In genomic region chr15:51267047-51267713, GRCh38 we compare ENCODE assay signal across 9 cellular contexts.
DNase-seq lines count a peak whose midpoint lies in the region; ATAC-seq and TF ChIP-seq lines count a peak whose summit lies in the region.
"Had no signal": no experiment of that assay in that cellular context is flagged by ENCODE, and none has a peak within 500 bp of the region (broad histone marks: within the 10 kb centered on the region; RNA-seq: fewer than 3 reads in every experiment).

No MANE protein-coding gene starts in this region.

- peaks cover 3% of the 10 kb centered on the region; the same call in 1 of the 2 replicates for H3K4me1 ChIP-seq in HUES64 (ENCODE audit: insufficient read depth, low read length)
- peaks cover 11% of the 10 kb centered on the region for H3K4me1 ChIP-seq in stomach smooth muscle (ENCODE audit: control insufficient read depth, insufficient read depth, low read length)

- WGBS in HUES64, result 2% methylated on average over 47 of the region's 47 CpGs

- H3K4me3 ChIP-seq in HUES64 (ENCODE audit: low read length) (peak overlapping the region; percentile 57), choroid plexus epithelial cell (ENCODE audit: low read depth, low read length) (peak overlapping the region; percentile 54), stomach smooth muscle (ENCODE audit: low read length in 2 of 2) (peak overlapping the region; percentile 75 to 77)

- DNase-seq in choroid plexus epithelial cell (ENCODE audit: low read depth) (peak; percentile 4), left kidney (ENCODE audit: low read depth, low spot score) (peak; percentile 52), GM19240 (ENCODE audit: insufficient read length, low spot score) (no peak)
- DNase-seq in stimulated activated naive CD8-positive, alpha-beta T cell treated with anti-CD3 and anti-CD28 coated beads, Interleukin-15, amount 100 ng/mL, for 72 hours, result no peak
- no peak for DNase-seq in activated T-cell treated with anti-CD3 and anti-CD28 coated beads, Interleukin-2, amount 50 U/mL, for 48 hours

- H3K27ac ChIP-seq in HUES64 (ENCODE audit: low read depth, low read length) (no peak overlapping the region), stomach smooth muscle (ENCODE audit: low read length) (no peak overlapping the region)
- H3K27ac ChIP-seq: VCaP had no signal

- ATAC-seq in stimulated activated naive CD8-positive, alpha-beta T cell treated with anti-CD3 and anti-CD28 coated beads, Interleukin-15, amount 100 ng/mL, for 72 hours, result no peak
- ATAC-seq in GM21723 (IDR thresholded peaks at IDR 0.05; ENCODE audit: unreplicated experiment), result no peak

- peak overlapping the region in 1 of 2 donors; percentile 22 for H3K4me3 Mint-ChIP-seq in stimulated activated naive CD8-positive, alpha-beta T cell treated with anti-CD3 and anti-CD28 coated beads, Interleukin-15, amount 100 ng/mL, for 72 hours

- H3K27ac Mint-ChIP-seq in stimulated activated naive CD8-positive, alpha-beta T cell treated with anti-CD3 and anti-CD28 coated beads, Interleukin-15, amount 100 ng/mL, for 72 hours, result no peak overlapping the region

- H3K9me3 ChIP-seq in HUES64 (ENCODE audit: insufficient read depth, low read depth, low read length), result no peaks in the 10 kb centered on the region
- H3K9me3 ChIP-seq in stomach smooth muscle (ENCODE audit: control insufficient read depth in 2 of 2, low read length in 2 of 2), result no peaks in the 10 kb centered on the region

- H3K9me3 Mint-ChIP-seq in stimulated activated naive CD8-positive, alpha-beta T cell treated with anti-CD3 and anti-CD28 coated beads, Interleukin-15, amount 100 ng/mL, for 72 hours, result no peaks in the 10 kb centered on the region

- H3K27me3 Mint-ChIP-seq in stimulated activated naive CD8-positive, alpha-beta T cell treated with anti-CD3 and anti-CD28 coated beads, Interleukin-15, amount 100 ng/mL, for 72 hours, result no peaks in the 10 kb centered on the region

- H3K4me1 Mint-ChIP-seq in stimulated activated naive CD8-positive, alpha-beta T cell treated with anti-CD3 and anti-CD28 coated beads, Interleukin-15, amount 100 ng/mL, for 72 hours, result no peaks in the 10 kb centered on the region

- H3K9ac ChIP-seq in HUES64 (ENCODE audit: low read depth, low read length), result peak overlapping the region; percentile 23; the same call in 1 of the 2 replicates
- peak overlapping the region; percentile 48 to 51 for H3K9ac ChIP-seq in stomach smooth muscle (ENCODE audit: low read length in 2 of 2)

- no peak for TF ChIP-seq CTCF in choroid plexus epithelial cell (conservative IDR thresholded peaks at IDR 0.05; ENCODE audit: low read depth, low read length)

- H3K27me3 ChIP-seq in HUES64 (ENCODE audit: insufficient read depth, low read length) (peaks cover 35% of the 10 kb centered on the region), stomach smooth muscle (ENCODE audit: control insufficient read depth in 1 of 2, insufficient read depth in 2 of 2, low read length in 2 of 2) (peaks cover 0 to 7% of the 10 kb centered on the region in 2 donors)

- H3K36me3 ChIP-seq in HUES64 (ENCODE audit: insufficient read depth, low read length) (no peaks in the 10 kb centered on the region), stomach smooth muscle (ENCODE audit: control insufficient read depth in 2 of 2, insufficient read depth in 2 of 2, low read length in 2 of 2) (no peaks in the 10 kb centered on the region)

Comparison
In these comparisons a context has a peak if more than half of its experiments do, and no peak if none do; other contexts are left out.
1. DNase-seq: peak in choroid plexus epithelial cell (single experiment) and left kidney (single experiment); none in stimulated activated naive CD8-positive, alpha-beta T cell treated with anti-CD3 and anti-CD28 coated beads, Interleukin-15, amount 100 ng/mL, for 72 hours (0 of 2), activated T-cell treated with anti-CD3 and anti-CD28 coated beads, Interleukin-2, amount 50 U/mL, for 48 hours (0 of 2) and GM19240 (single experiment).
2. Peak in every context shown above with its lines, with median percentiles within 50 percentile points of each other: H3K4me3 ChIP-seq.